ENCODE assay signal across 18 cellular contexts in the genomic region with DNA sequence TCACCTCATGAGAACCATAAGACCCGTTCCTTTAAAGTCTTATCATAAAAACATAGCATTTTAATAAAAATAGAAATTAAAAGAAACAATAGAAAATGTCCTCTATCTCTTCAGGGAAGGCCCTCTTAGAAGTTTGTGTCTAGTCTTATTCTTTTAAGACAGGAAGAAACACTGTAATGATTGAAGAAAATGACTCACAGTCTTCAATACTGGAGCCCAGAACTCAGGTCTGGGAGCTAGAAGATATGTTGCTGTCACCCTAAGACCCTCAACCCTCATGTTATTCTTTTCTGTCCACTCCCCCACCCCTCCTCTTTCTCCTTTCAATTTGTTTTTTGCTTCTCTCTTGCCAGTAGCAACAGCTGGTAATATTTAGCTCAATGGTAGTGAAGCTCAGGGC. TPM values are rescaled to one million over a fixed set of nuclear protein-coding genes. Genes with fewer than 3 reads are reported as not detected.
DNase-seq lines count a peak whose midpoint lies in the region; ATAC-seq, FAIRE-seq and TF ChIP-seq lines count a peak whose summit lies in the region.
"Had no signal": no experiment of that assay in that cellular context is flagged by ENCODE, and none has a peak within 500 bp of the region (broad histone marks: within the 10 kb centered on the region; RNA-seq: fewer than 3 reads in every experiment).

No MANE protein-coding gene starts in this region.

- DNase-seq in astrocyte (ENCODE audit: low read depth) = no peak
- no peak for DNase-seq in mesothelial cell of epicardium (ENCODE audit: low spot score in 2 of 2, unreplicated experiment in 2 of 2)
- no peak for DNase-seq in left ventricle myocardium inferior
- no peak for DNase-seq in NCI-H774 (lab: John Stamatoyannopoulos, UW)
- no peak for DNase-seq in endodermal cell
- DNase-seq: activated CD4-positive, alpha-beta T cell treated with anti-CD3 and anti-CD28 coated beads for 36 hours; activated T-cell treated with anti-CD3 and anti-CD28 coated beads, Interleukin-2, amount 50 U/mL, for 72 hours; GF-D8; mesendoderm; NCI-H2029 treated with DMSO at 0.1 percent for 48 hours; NCI-H510A; nucleus accumbens; thyroid gland had no signal

- H3K27me3 Mint-ChIP-seq in astrocyte (ENCODE audit: low read depth, unreplicated experiment) = no peaks in the 10 kb centered on the region
- H3K27me3 Mint-ChIP-seq in mesothelial cell of epicardium (ENCODE audit: low read depth) = no peaks in the 10 kb centered on the region
- no peaks in the 10 kb centered on the region for H3K27me3 Mint-ChIP-seq in endodermal cell (ENCODE audit: insufficient read depth)
- H3K27me3 Mint-ChIP-seq: activated CD4-positive, alpha-beta T cell treated with anti-CD3 and anti-CD28 coated beads for 36 hours had no signal

- H3K4me2 ChIP-seq in astrocyte (ENCODE audit: low read length) = no peak overlapping the region

- H3K9me3 Mint-ChIP-seq in astrocyte (ENCODE audit: unreplicated experiment) (no peaks in the 10 kb centered on the region), mesothelial cell of epicardium (no peaks in the 10 kb centered on the region), endodermal cell (peaks cover 3% of the 10 kb centered on the region)

- no peak overlapping the region; the same call in 1 of the 2 replicates for H3K4me3 ChIP-seq in ACC112 (ENCODE audit: low read depth, low read length)
- H3K4me3 ChIP-seq in astrocyte (ENCODE audit: insufficient read depth, low read depth, low read length) = no peak overlapping the region
- H3K4me3 ChIP-seq in left ventricle myocardium inferior = no peak overlapping the region
- H3K4me3 ChIP-seq in endodermal cell (ENCODE audit: low read length) = no peak overlapping the region
- H3K4me3 ChIP-seq: coronary artery, HAP-1, thyroid gland had no signal

- H4K20me1 ChIP-seq in astrocyte (ENCODE audit: insufficient read depth, low read length) = peaks cover 16% of the 10 kb centered on the region

- H3K9ac ChIP-seq in astrocyte (ENCODE audit: low read length) = no peak overlapping the region
- no peak overlapping the region for H3K9ac ChIP-seq in endodermal cell (ENCODE audit: extremely low read depth, low read length, poor library complexity, severe bottlenecking)

- no CpG with 5 or more reads among the region's 1 CpG for WGBS in endodermal cell (ENCODE audit: insufficient coverage in 1 of 2, insufficient read length in 1 of 2), 2 experiments

- H2AFZ ChIP-seq in ACC112 (ENCODE audit: low read length, unreplicated experiment) = no peak overlapping the region
- H2AFZ ChIP-seq in astrocyte (ENCODE audit: low read depth, low read length) = no peak overlapping the region

- ATAC-seq in GM18861 (IDR thresholded peaks at IDR 0.05; ENCODE audit: unreplicated experiment) (peak; percentile 20), HG02623 (IDR thresholded peaks at IDR 0.05; ENCODE audit: unreplicated experiment) (no peak)
- ATAC-seq: activated CD4-positive, alpha-beta T cell treated with anti-CD3 and anti-CD28 coated beads for 36 hours; activated T-cell treated with anti-CD3 and anti-CD28 coated beads, Interleukin-2, amount 50 U/mL, for 72 hours had no signal

- intact Hi-C loops in left ventricle myocardium inferior (cut with micrococcal nuclease) = loop anchor here (10.0 kb wide), 1 partner anchor 65 kb away; no protein-coding TSS in a partner anchor

- H3K36me3 Mint-ChIP-seq in astrocyte (ENCODE audit: low read depth, unreplicated experiment) = peaks cover 9% of the 10 kb centered on the region
- H3K36me3 Mint-ChIP-seq in mesothelial cell of epicardium = no peaks in the 10 kb centered on the region
- peaks cover 10% of the 10 kb centered on the region for H3K36me3 Mint-ChIP-seq in endodermal cell (ENCODE audit: low read depth)

- peak overlapping the region; percentile 81 for H3K27ac Mint-ChIP-seq in astrocyte (ENCODE audit: unreplicated experiment)
- H3K27ac Mint-ChIP-seq in mesothelial cell of epicardium = peak overlapping the region; percentile 54
- H3K27ac Mint-ChIP-seq in endodermal cell = no peak overlapping the region
- H3K27ac Mint-ChIP-seq: activated CD4-positive, alpha-beta T cell treated with anti-CD3 and anti-CD28 coated beads for 36 hours had no signal

- TF ChIP-seq CTCF in astrocyte (IDR thresholded peaks at IDR 0.05; ENCODE audit: insufficient read depth, low read depth, low read length) (no peak), mesothelial cell of epicardium (IDR thresholded peaks at IDR 0.05; ENCODE audit: unreplicated experiment) (no peak), left ventricle myocardium inferior (IDR thresholded peaks at IDR 0.05; ENCODE audit: borderline replicate concordance) (no peak), endodermal cell (conservative IDR thresholded peaks at IDR 0.05) (no peak)

- H3K4me3 Mint-ChIP-seq in astrocyte (ENCODE audit: unreplicated experiment) = no peak overlapping the region
- H3K4me3 Mint-ChIP-seq in mesothelial cell of epicardium = no peak overlapping the region
- H3K4me3 Mint-ChIP-seq in endodermal cell = no peak overlapping the region
- H3K4me3 Mint-ChIP-seq: activated CD4-positive, alpha-beta T cell treated with anti-CD3 and anti-CD28 coated beads for 36 hours had no signal

- H3K27me3 ChIP-seq in ACC112 (ENCODE audit: insufficient read depth, low read length) (no peaks in the 10 kb centered on the region), astrocyte (ENCODE audit: insufficient read depth, low read length) (no peaks in the 10 kb centered on the region), left ventricle myocardium inferior (ENCODE audit: low read depth) (no peaks in the 10 kb centered on the region), endodermal cell (ENCODE audit: control insufficient read depth, insufficient read depth, low read length, poor library complexity, severe bottlenecking) (no peaks in the 10 kb centered on the region)
- H3K27me3 ChIP-seq: thyroid gland had no signal

- H3K79me2 ChIP-seq in ACC112 (ENCODE audit: control insufficient read depth, insufficient read depth, low read length, unreplicated experiment) (peaks cover 59% of the 10 kb centered on the region), astrocyte (ENCODE audit: insufficient read depth, low read length) (peaks cover 55% of the 10 kb centered on the region)

- H3K27ac ChIP-seq in ACC112 (ENCODE audit: low read depth, low read length) = 0 out of 2 replicates have a peak overlapping the region, but pooled peaks have one; percentile 22
- no peak overlapping the region for H3K27ac ChIP-seq in astrocyte (ENCODE audit: low read depth, low read length)
- H3K27ac ChIP-seq in left ventricle myocardium inferior (replicated peaks) = no peak overlapping the region
- H3K27ac ChIP-seq in endodermal cell (ENCODE audit: low read depth, low read length) = no peak overlapping the region
- H3K27ac ChIP-seq: coronary artery, thyroid gland had no signal

- H3K36me3 ChIP-seq in ACC112 (ENCODE audit: insufficient read depth, low read length) (peaks cover 7% of the 10 kb centered on the region; the same call in 1 of the 2 replicates), astrocyte (ENCODE audit: insufficient read depth, low read length) (no peaks in the 10 kb centered on the region), left ventricle myocardium inferior (no peaks in the 10 kb centered on the region), endodermal cell (ENCODE audit: control insufficient read depth, insufficient read depth, low read length) (peaks cover 81% of the 10 kb centered on the region)
- H3K36me3 ChIP-seq: HAP-1, thyroid gland had no signal

- H3K4me1 ChIP-seq in ACC112 (ENCODE audit: control insufficient read depth, insufficient read depth, low read length, unreplicated experiment) (peaks cover 36% of the 10 kb centered on the region), astrocyte (ENCODE audit: insufficient read depth, low read length) (peaks cover 15% of the 10 kb centered on the region), left ventricle myocardium inferior (peaks cover 69% of the 10 kb centered on the region), endodermal cell (ENCODE audit: control insufficient read depth, insufficient read depth, low read length) (peaks cover 5% of the 10 kb centered on the region)

- H3K4me1 Mint-ChIP-seq in astrocyte (ENCODE audit: low read depth, unreplicated experiment) = peaks cover 51% of the 10 kb centered on the region
- peaks cover 9% of the 10 kb centered on the region for H3K4me1 Mint-ChIP-seq in mesothelial cell of epicardium
- H3K4me1 Mint-ChIP-seq in endodermal cell = peaks cover 8% of the 10 kb centered on the region

- H3K9me3 ChIP-seq in astrocyte (ENCODE audit: insufficient read depth, low read depth, low read length) = no peaks in the 10 kb centered on the region
- no peaks in the 10 kb centered on the region for H3K9me3 ChIP-seq in left ventricle myocardium inferior (replicated peaks)
- H3K9me3 ChIP-seq in endodermal cell (ENCODE audit: control insufficient read depth, low read length) = peaks cover 21% of the 10 kb centered on the region
- H3K9me3 ChIP-seq: HAP-1, thyroid gland had no signal

- FAIRE-seq in astrocyte (lab: Jason Lieb, UNC) = no peak

RNA-seq across cellular contexts. Expression of a gene that starts 12.1 kb away (rescaled TPM):
- total RNA-seq in astrocyte (34.8 and 45.8 TPM in 2 replicates), mesothelial cell of epicardium (3.5 to 4.0 TPM (median 3.7 TPM) in 3 replicates), left ventricle myocardium inferior (4.6 TPM), endodermal cell (10 to 100 TPM in 1 of 2 donors, 1 to 10 TPM in 1; 6.5 to 11.7 TPM)
- polyA plus RNA-seq in endodermal cell (2013, experiment 1 of 2) = 4.7 TPM
- 4.2 TPM for polyA plus RNA-seq in endodermal cell (2013, experiment 2 of 2)
